ENCODE assay signal across 9 cellular contexts in genomic region chr16:49407873-49408565, GRCh38. TPM values are rescaled to one million over a fixed set of nuclear protein-coding genes. Genes with fewer than 3 reads are reported as not detected.
A peak's percentile ranks its signal among the peaks of the same experiment; 100 is the strongest.
DNase-seq lines count a peak whose midpoint lies in the region; ATAC-seq and TF ChIP-seq lines count a peak whose summit lies in the region.
"Had no signal": no experiment of that assay in that cellular context is flagged by ENCODE, and none has a peak within 500 bp of the region (broad histone marks: within the 10 kb centered on the region; RNA-seq: fewer than 3 reads in every experiment).

No MANE protein-coding gene starts in this region.

- no peaks in the 10 kb centered on the region for H3K4me1 Mint-ChIP-seq in Calu3 (ENCODE audit: low read depth, unreplicated experiment)
- H3K4me1 Mint-ChIP-seq in activated CD8-positive, alpha-beta memory T cell treated with anti-CD3 and anti-CD28 coated beads, Interleukin-2, amount 10 ng/mL, durations not matched to agents 7 days and 5 days = no peaks in the 10 kb centered on the region

- BruUV-seq in Calu3 (replicated peaks; lab: Mats Ljungman, UMichigan) = no TSS peak

- no peaks in the 10 kb centered on the region for H3K36me3 Mint-ChIP-seq in Calu3 (ENCODE audit: insufficient read depth, unreplicated experiment)
- no peaks in the 10 kb centered on the region for H3K36me3 Mint-ChIP-seq in activated CD8-positive, alpha-beta memory T cell treated with anti-CD3 and anti-CD28 coated beads, Interleukin-2, amount 10 ng/mL, durations not matched to agents 7 days and 5 days

- H3K9me3 Mint-ChIP-seq in Calu3 (ENCODE audit: low read depth, unreplicated experiment) = no peaks in the 10 kb centered on the region
- no peaks in the 10 kb centered on the region for H3K9me3 Mint-ChIP-seq in activated CD8-positive, alpha-beta memory T cell treated with anti-CD3 and anti-CD28 coated beads, Interleukin-2, amount 10 ng/mL, durations not matched to agents 7 days and 5 days (ENCODE audit: low read depth)

- no peak overlapping the region for H3K4me3 Mint-ChIP-seq in Calu3 (ENCODE audit: low read depth, unreplicated experiment)
- no peak overlapping the region for H3K4me3 Mint-ChIP-seq in activated CD8-positive, alpha-beta memory T cell treated with anti-CD3 and anti-CD28 coated beads, Interleukin-2, amount 10 ng/mL, durations not matched to agents 7 days and 5 days

- DNase-seq in Calu3 (peak; percentile 88), HK-2 (ENCODE audit: unreplicated experiment) (peak; percentile 80), NOMO-1 treated with dmso at 0.1 percent for 144 hours (lab: John Stamatoyannopoulos, UW; ENCODE audit: unreplicated experiment) (peak; percentile 27), epidermal melanocyte (ENCODE audit: insufficient read length, low spot score) (peak; percentile 57), myocyte (ENCODE audit: low read depth) (peak; percentile 53)
- DNase-seq in activated CD8-positive, alpha-beta memory T cell treated with anti-CD3 and anti-CD28 coated beads, Interleukin-2, amount 10 ng/mL, durations not matched to agents 7 days and 5 days = peak; percentile 71
- DNase-seq in stimulated activated CD8-positive, alpha-beta memory T cell treated with anti-CD3 and anti-CD28 coated beads, Interleukin-7, amount 100 ng/mL, for 48 hours (ENCODE audit: extremely low read depth in 1 of 2, low read depth in 1 of 2) = peak; percentile 33 to 43

- intact Hi-C loops in Calu3 (cut with micrococcal nuclease; ENCODE audit: unreplicated experiment) = loop anchor here (1.0 kb wide), 2 partner anchors 185 to 514 kb away; no protein-coding TSS in a partner anchor

- peak; percentile 84 for ATAC-seq in GM21367 (IDR thresholded peaks at IDR 0.05; ENCODE audit: unreplicated experiment)
- peak; percentile 75 for ATAC-seq in activated CD8-positive, alpha-beta memory T cell treated with anti-CD3 and anti-CD28 coated beads, Interleukin-2, amount 10 ng/mL, durations not matched to agents 7 days and 5 days

- peak; percentile 85 for TF ChIP-seq CTCF in Calu3 (IDR thresholded peaks at IDR 0.05; ENCODE audit: unreplicated experiment)

- peaks cover 38% of the 10 kb centered on the region for H3K27me3 Mint-ChIP-seq in Calu3 (ENCODE audit: unreplicated experiment)
- peaks cover 4% of the 10 kb centered on the region for H3K27me3 Mint-ChIP-seq in activated CD8-positive, alpha-beta memory T cell treated with anti-CD3 and anti-CD28 coated beads, Interleukin-2, amount 10 ng/mL, durations not matched to agents 7 days and 5 days

- CTCF ChIA-PET in Calu3 (lab: Charles Lee) = interaction anchor here (1.0 to 1.6 kb wide), 4 partner anchors 149 to 514 kb away, joined by 3 to 7 read pairs (median 4); no protein-coding TSS in a partner anchor
- CTCF ChIA-PET in activated CD8-positive, alpha-beta memory T cell treated with anti-CD3 and anti-CD28 coated beads, Interleukin-2, amount 10 ng/mL, durations not matched to agents 7 days and 5 days (lab: Charles Lee) = interaction anchor here (0.9 to 3.6 kb wide), 11 partner anchors 9 to 613 kb away, joined by 3 to 23 read pairs (median 3); no protein-coding TSS in a partner anchor

- H3K27ac Mint-ChIP-seq in Calu3 (ENCODE audit: unreplicated experiment) = no peak overlapping the region
- no peak overlapping the region for H3K27ac Mint-ChIP-seq in activated CD8-positive, alpha-beta memory T cell treated with anti-CD3 and anti-CD28 coated beads, Interleukin-2, amount 10 ng/mL, durations not matched to agents 7 days and 5 days

RNA-seq across cellular contexts. Expression of gene C16orf78, which starts 34.4 kb away (rescaled TPM):
- total RNA-seq in Calu3 (2022) (not detected in 2 replicates), myocyte (not detected in 2 replicates)
- not detected for total RNA-seq in activated CD8-positive, alpha-beta memory T cell treated with anti-CD3 and anti-CD28 coated beads, Interleukin-2, amount 10 ng/mL, durations not matched to agents 7 days and 5 days
- not detected for polyA plus RNA-seq in myocyte (2012)
- polyA plus RNA-seq: esophagus had no signal

Comparison
In these comparisons a context has a peak if more than half of its experiments do, and no peak if none do; other contexts are left out.
1. Peak in every context shown above with its lines: DNase-seq and ATAC-seq.
2. DNase-seq: peak in every context shown above with its lines; median percentile 88 in Calu3; 80 in HK-2; 71 in activated CD8-positive, alpha-beta memory T cell treated with anti-CD3 and anti-CD28 coated beads, Interleukin-2, amount 10 ng/mL, durations not matched to agents 7 days and 5 days; 57 in epidermal melanocyte; 53 in myocyte; 38 in stimulated activated CD8-positive, alpha-beta memory T cell treated with anti-CD3 and anti-CD28 coated beads, Interleukin-7, amount 100 ng/mL, for 48 hours; 27 in NOMO-1 treated with dmso at 0.1 percent for 144 hours.